ENCODE assay signal across 10 cellular contexts in genomic region chr9:12817702-12818101, GRCh38. TPM values are rescaled to one million over a fixed set of nuclear protein-coding genes. Genes with fewer than 3 reads are reported as not detected.
DNase-seq lines count a peak whose midpoint lies in the region; ATAC-seq lines count a peak whose summit lies in the region.
"Had no signal": no experiment of that assay in that cellular context is flagged by ENCODE, and none has a peak within 500 bp of the region (broad histone marks: within the 10 kb centered on the region; RNA-seq: fewer than 3 reads in every experiment).

No MANE protein-coding gene starts in this region.

- no peaks in the 10 kb centered on the region for H3K27me3 ChIP-seq in ACC112 (ENCODE audit: insufficient read depth, low read length)

- H3K27ac ChIP-seq in ACC112 (ENCODE audit: low read depth, low read length) (peak overlapping the region; percentile 99), epithelial cell of prostate (peak overlapping the region; percentile 99)

- no peaks in the 10 kb centered on the region for H3K36me3 ChIP-seq in ACC112 (ENCODE audit: insufficient read depth, low read length)

- no peak overlapping the region for H3K4me3 ChIP-seq in ACC112 (ENCODE audit: low read depth, low read length)
- H3K4me3 ChIP-seq: GM23338 had no signal

- H3K79me2 ChIP-seq in ACC112 (ENCODE audit: control insufficient read depth, insufficient read depth, low read length, unreplicated experiment) = peaks cover 37% of the 10 kb centered on the region

- peak; percentile 65 for DNase-seq in NCI-H748 treated with DMSO at 0.1 percent for 48 hours (lab: John Stamatoyannopoulos, UW)
- DNase-seq in epithelial cell of prostate (ENCODE audit: low read depth, low spot score) = peak; percentile 98
- peak; percentile 85 for DNase-seq in mucosa of gallbladder (ENCODE audit: low spot score)
- no peak for DNase-seq in stimulated activated naive CD8-positive, alpha-beta T cell treated with anti-CD3 and anti-CD28 coated beads, Interleukin-15, Interleukin-2, amounts not matched to agents 100 U/mL and 50 U/mL, for 24 hours
- DNase-seq: AML-193 had no signal

- H2AFZ ChIP-seq in ACC112 (ENCODE audit: low read length, unreplicated experiment) = no peak overlapping the region
- H2AFZ ChIP-seq: GM23338 had no signal

- H3K4me1 ChIP-seq in ACC112 (ENCODE audit: control insufficient read depth, insufficient read depth, low read length, unreplicated experiment) = peaks cover 85% of the 10 kb centered on the region

- no peak for ATAC-seq in GM19324 (IDR thresholded peaks at IDR 0.05; ENCODE audit: low FRiP score, unreplicated experiment)
- ATAC-seq in HG03520 (IDR thresholded peaks at IDR 0.05; ENCODE audit: unreplicated experiment) = no peak
- ATAC-seq in HG03175 (IDR thresholded peaks at IDR 0.05; ENCODE audit: unreplicated experiment) = no peak
- no peak for ATAC-seq in stimulated activated naive CD8-positive, alpha-beta T cell treated with anti-CD3 and anti-CD28 coated beads, Interleukin-15, Interleukin-2, amounts not matched to agents 100 U/mL and 50 U/mL, for 24 hours

RNA-seq across cellular contexts. Expression of gene LURAP1L, which starts 42.9 kb away (rescaled TPM):
- total RNA-seq in mucosa of gallbladder = 25.2 TPM
